In the genomic region with DNA sequence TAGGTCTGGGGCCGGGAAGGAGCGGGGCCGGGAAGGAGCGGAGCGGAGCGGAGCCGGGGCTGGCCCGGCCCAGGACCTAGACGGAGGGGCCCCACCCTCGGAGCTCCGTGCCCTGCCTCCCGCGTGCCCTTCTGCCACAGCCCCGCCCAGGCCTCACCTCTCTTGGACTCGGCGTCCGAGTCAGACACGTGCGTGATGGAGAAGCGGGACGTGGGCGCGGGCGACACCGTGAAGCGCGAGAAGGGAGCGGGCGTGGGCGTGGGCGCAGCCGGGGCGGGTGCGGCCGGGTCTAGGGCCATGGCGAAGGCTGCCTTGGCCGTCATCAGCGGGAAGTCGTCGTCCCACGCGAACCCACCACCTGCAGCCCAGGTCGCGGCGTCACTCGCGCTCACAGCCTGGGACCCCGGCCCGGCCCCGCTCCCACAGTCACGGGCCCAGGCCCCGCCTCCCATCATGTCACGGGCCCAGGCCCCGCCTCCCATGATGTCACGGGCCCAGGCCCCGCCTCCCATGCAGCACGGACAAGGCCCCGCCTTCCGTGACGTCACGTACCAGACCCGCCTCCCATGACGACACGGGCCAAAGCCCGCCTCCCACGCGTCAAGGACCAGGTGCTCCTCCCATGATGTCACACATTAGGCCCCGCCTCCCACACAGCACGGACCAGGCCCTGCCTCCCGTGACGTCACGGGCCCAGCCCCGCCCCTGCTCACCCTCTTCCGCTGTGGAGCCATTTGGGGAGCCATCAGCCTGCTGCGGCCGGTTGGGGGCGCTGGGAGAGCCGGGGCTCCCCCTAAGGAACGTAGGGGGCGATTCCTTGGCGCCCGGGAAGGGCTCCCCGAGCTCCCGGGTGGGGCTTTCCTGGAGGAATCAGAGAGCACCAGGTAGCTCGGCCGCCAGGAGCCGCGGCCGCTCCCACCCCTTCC, we compare ENCODE assay signal across 8 cellular contexts. TPM values are rescaled to one million over a fixed set of nuclear protein-coding genes. Genes with fewer than 3 reads are reported as not detected.
DNase-seq lines count a peak whose midpoint lies in the region; ATAC-seq, FAIRE-seq and TF ChIP-seq lines count a peak whose summit lies in the region.

No MANE protein-coding gene starts in this region.

- H3K36me3 ChIP-seq in bronchial epithelial cell (ENCODE audit: control insufficient read depth, insufficient read depth, low read length), result peaks cover 1% of the 10 kb centered on the region

- peak overlapping the region; percentile 52 for H3K4me3 ChIP-seq in bronchial epithelial cell (ENCODE audit: low read depth, low read length)

- DNase-seq in GM12892 (ENCODE audit: insufficient read length), result peak; percentile 83
- peak; percentile 98 for DNase-seq in NCI-H1436 (lab: John Stamatoyannopoulos, UW)
- DNase-seq in activated CD4-positive, CD25-positive, alpha-beta regulatory T cell treated with anti-CD3 and anti-CD28 coated beads, Interleukin-2, amount 50 U/mL, for 16 hours (ENCODE audit: low read depth, low spot score), result peak; percentile 60
- DNase-seq in bronchial epithelial cell (ENCODE audit: low read depth), result peak; percentile 74
- DNase-seq in iPS-NIHi11 (ENCODE audit: low spot score), result peak; percentile 97
- DNase-seq in stimulated activated CD4-positive, alpha-beta T cell treated with anti-CD3 and anti-CD28 coated beads, Interleukin-12 subunit alpha, Interleukin-12 subunit beta, amount 100 ng/mL, for 24 hours (ENCODE audit: low read depth in 2 of 2), result peak; percentile 67 to 82

- H3K27me3 ChIP-seq in bronchial epithelial cell (ENCODE audit: control insufficient read depth, insufficient read depth, low read length), result no peaks in the 10 kb centered on the region

- ATAC-seq in HG02588 (IDR thresholded peaks at IDR 0.05; ENCODE audit: unreplicated experiment) (no peak), HG02938 (IDR thresholded peaks at IDR 0.05; ENCODE audit: unreplicated experiment) (no peak)

- peak; percentile 54 for FAIRE-seq in GM12892 (lab: Jason Lieb, UNC)
- FAIRE-seq in bronchial epithelial cell (lab: Jason Lieb, UNC), result peak; percentile 96

- TF ChIP-seq CTCF in bronchial epithelial cell (IDR thresholded peaks at IDR 0.05; ENCODE audit: insufficient read depth, low read length, severe bottlenecking), result peak; percentile 20

- TF ChIP-seq POLR2A in GM12892 (IDR thresholded peaks at IDR 0.05; ENCODE audit: low read depth, low read length), result no peak

RNA-seq across cellular contexts. Expression of a gene that starts 45.8 kb away (rescaled TPM):
- not detected for polyA plus RNA-seq in GM12892 (2012; ENCODE audit: missing spikeins)
- not detected in 2 replicates for total RNA-seq in bronchial epithelial cell

RNA-seq across cellular contexts. Expression of a gene that starts 46.5 kb away (rescaled TPM):
- not detected for polyA plus RNA-seq in GM12892 (2012; ENCODE audit: missing spikeins)
- total RNA-seq in bronchial epithelial cell, result 0.51 and 0.79 TPM in 2 replicates
